ENCODE assay signal across 27 cellular contexts in genomic region chr2:190968522-190968921, GRCh38. TPM values are rescaled to one million over a fixed set of nuclear protein-coding genes. Genes with fewer than 3 reads are reported as not detected.
A peak's percentile ranks its signal among the peaks of the same experiment; 100 is the strongest.
DNase-seq lines count a peak whose midpoint lies in the region; ATAC-seq lines count a peak whose summit lies in the region.
"Had no signal": no experiment of that assay in that cellular context is flagged by ENCODE, and none has a peak within 500 bp of the region (broad histone marks: within the 10 kb centered on the region; RNA-seq: fewer than 3 reads in every experiment).

No MANE protein-coding gene starts in this region.

- H3K36me3 ChIP-seq in CD8-positive, alpha-beta memory T cell (ENCODE audit: insufficient read depth, low read length), result peaks cover 71% of the 10 kb centered on the region

- ATAC-seq in stimulated activated effector memory CD8-positive, alpha-beta T cell treated with anti-CD3 and anti-CD28 coated beads, Interleukin-12 subunit alpha, Interleukin-12 subunit beta, amount 100 ng/mL, for 72 hours, result no peak
- ATAC-seq: heart right ventricle, Panc1, psoas muscle, SK-N-SH treated with all-trans-retinoic acid at 6 μM for 48 hours, upper lobe of right lung had no signal

- no peak for DNase-seq in activated naive CD4-positive, alpha-beta T cell treated with anti-CD3 and anti-CD28 coated beads for 36 hours
- DNase-seq in activated naive CD4-positive, alpha-beta T cell treated with Interleukin-2 at 50 U/mL for 16 hours, result no peak
- no peak for DNase-seq in CD8-positive, alpha-beta memory T cell
- no peak for DNase-seq in activated naive CD8-positive, alpha-beta T cell treated with anti-CD3 and anti-CD28 coated beads for 36 hours
- no peak for DNase-seq in stimulated activated effector memory CD8-positive, alpha-beta T cell treated with anti-CD3 and anti-CD28 coated beads, Interleukin-12 subunit alpha, Interleukin-12 subunit beta, amount 100 ng/mL, for 72 hours (ENCODE audit: low spot score in 2 of 2)
- no peak for DNase-seq in NCI-H2227 (lab: John Stamatoyannopoulos, UW; ENCODE audit: unreplicated experiment)
- no peak for DNase-seq in NCI-H1092 treated with DMSO at 0.1 percent for 48 hours (lab: John Stamatoyannopoulos, UW)
- DNase-seq in activated CD4-positive, alpha-beta memory T cell treated with anti-CD3 and anti-CD28 coated beads, Interleukin-2, amount 10 ng/mL, durations not matched to agents 7 days and 5 days, result no peak
- DNase-seq: amygdala; BE2C; brain microvascular endothelial cell; Calu3; DMS79; esophagus squamous epithelium; foreskin melanocyte; heart right ventricle; NCI-H2107; NCI-H748 treated with DMSO at 0.1 percent for 48 hours; psoas muscle; Right ventricle myocardium superior; stimulated activated CD4-positive, alpha-beta T cell treated with anti-CD3 and anti-CD28 coated beads, Interleukin-4, amount 100 ng/mL, for 24 hours; substantia nigra; T-helper 2 cell; upper lobe of right lung had no signal

- peak overlapping the region; percentile 71 for H3K27ac Mint-ChIP-seq in activated naive CD4-positive, alpha-beta T cell treated with anti-CD3 and anti-CD28 coated beads for 36 hours
- peak overlapping the region in 6 of 8 donors; percentile 20 to 83 (median 54) for H3K27ac Mint-ChIP-seq in CD8-positive, alpha-beta memory T cell
- H3K27ac Mint-ChIP-seq in activated naive CD8-positive, alpha-beta T cell treated with anti-CD3 and anti-CD28 coated beads for 36 hours, result peak overlapping the region; percentile 67
- H3K27ac Mint-ChIP-seq in stimulated activated effector memory CD8-positive, alpha-beta T cell treated with anti-CD3 and anti-CD28 coated beads, Interleukin-12 subunit alpha, Interleukin-12 subunit beta, amount 100 ng/mL, for 72 hours, result peak overlapping the region; percentile 73
- no peak overlapping the region for H3K27ac Mint-ChIP-seq in activated CD4-positive, alpha-beta memory T cell treated with anti-CD3 and anti-CD28 coated beads, Interleukin-2, amount 10 ng/mL, durations not matched to agents 7 days and 5 days

- no peaks in the 10 kb centered on the region for H3K9me3 ChIP-seq in CD8-positive, alpha-beta memory T cell (ENCODE audit: low read length)
- H3K9me3 ChIP-seq: BE2C, esophagus squamous epithelium, heart right ventricle, psoas muscle, upper lobe of right lung had no signal

- H3K36me3 Mint-ChIP-seq in activated naive CD4-positive, alpha-beta T cell treated with anti-CD3 and anti-CD28 coated beads for 36 hours (ENCODE audit: low read depth), result peaks cover 72% of the 10 kb centered on the region
- peaks cover 0 to 92% (median 35%) of the 10 kb centered on the region in 3 donors for H3K36me3 Mint-ChIP-seq in CD8-positive, alpha-beta memory T cell
- H3K36me3 Mint-ChIP-seq in activated naive CD8-positive, alpha-beta T cell treated with anti-CD3 and anti-CD28 coated beads for 36 hours, result peaks cover 55% of the 10 kb centered on the region
- H3K36me3 Mint-ChIP-seq in stimulated activated effector memory CD8-positive, alpha-beta T cell treated with anti-CD3 and anti-CD28 coated beads, Interleukin-12 subunit alpha, Interleukin-12 subunit beta, amount 100 ng/mL, for 72 hours, result peaks cover 98% of the 10 kb centered on the region
- H3K36me3 Mint-ChIP-seq in activated CD4-positive, alpha-beta memory T cell treated with anti-CD3 and anti-CD28 coated beads, Interleukin-2, amount 10 ng/mL, durations not matched to agents 7 days and 5 days (ENCODE audit: low read depth), result peaks cover 88% of the 10 kb centered on the region

- POLR2A ChIA-PET in CD8-positive, alpha-beta memory T cell (lab: Charles Lee), result no interaction called here
- POLR2A ChIA-PET in activated CD4-positive, alpha-beta memory T cell treated with anti-CD3 and anti-CD28 coated beads, Interleukin-2, amount 10 ng/mL, durations not matched to agents 7 days and 5 days (lab: Charles Lee), result interaction anchor here (1.1 to 2.0 kb wide), 6 partner anchors 9 to 76 kb away, joined by 3 to 9 read pairs (median 4); no protein-coding TSS in a partner anchor

- no peak overlapping the region for H3K4me3 ChIP-seq in CD8-positive, alpha-beta memory T cell (ENCODE audit: low read length)
- H3K4me3 ChIP-seq: esophagus squamous epithelium, heart right ventricle, psoas muscle, upper lobe of right lung had no signal

- H3K27me3 ChIP-seq in CD8-positive, alpha-beta memory T cell (ENCODE audit: insufficient read depth, low read length, poor library complexity, severe bottlenecking), result no peaks in the 10 kb centered on the region
- H3K27me3 ChIP-seq: BE2C, brain microvascular endothelial cell, esophagus squamous epithelium, heart right ventricle, upper lobe of right lung had no signal

- H3K4me3 Mint-ChIP-seq in activated naive CD4-positive, alpha-beta T cell treated with anti-CD3 and anti-CD28 coated beads for 36 hours, result no peak overlapping the region
- H3K4me3 Mint-ChIP-seq in CD8-positive, alpha-beta memory T cell, result no peak overlapping the region
- H3K4me3 Mint-ChIP-seq in activated naive CD8-positive, alpha-beta T cell treated with anti-CD3 and anti-CD28 coated beads for 36 hours, result no peak overlapping the region
- no peak overlapping the region for H3K4me3 Mint-ChIP-seq in stimulated activated effector memory CD8-positive, alpha-beta T cell treated with anti-CD3 and anti-CD28 coated beads, Interleukin-12 subunit alpha, Interleukin-12 subunit beta, amount 100 ng/mL, for 72 hours
- H3K4me3 Mint-ChIP-seq in activated CD4-positive, alpha-beta memory T cell treated with anti-CD3 and anti-CD28 coated beads, Interleukin-2, amount 10 ng/mL, durations not matched to agents 7 days and 5 days, result no peak overlapping the region
- H3K4me3 Mint-ChIP-seq: nephron had no signal

- CTCF ChIA-PET in activated naive CD4-positive, alpha-beta T cell treated with anti-CD3 and anti-CD28 coated beads for 36 hours (lab: Charles Lee), result interaction anchor here (0.6 to 2.1 kb wide), 6 partner anchors 8 to 188 kb away, joined by 3 to 5 read pairs (median 4); no protein-coding TSS in a partner anchor
- CTCF ChIA-PET in CD8-positive, alpha-beta memory T cell (lab: Charles Lee), result interaction anchor here (1.0 to 1.1 kb wide), 4 partner anchors 19 to 187 kb away, joined by 3 to 4 read pairs (median 3); no protein-coding TSS in a partner anchor
- CTCF ChIA-PET in activated CD4-positive, alpha-beta memory T cell treated with anti-CD3 and anti-CD28 coated beads, Interleukin-2, amount 10 ng/mL, durations not matched to agents 7 days and 5 days (lab: Charles Lee), result interaction anchor here (1.9 kb wide), 1 partner anchor 185 kb away, joined by 6 read pairs; no protein-coding TSS in a partner anchor

- no peaks in the 10 kb centered on the region for H3K4me1 ChIP-seq in CD8-positive, alpha-beta memory T cell (ENCODE audit: insufficient read depth, low read length)
- H3K4me1 ChIP-seq: BE2C, psoas muscle had no signal

- H3K9me3 Mint-ChIP-seq in activated naive CD4-positive, alpha-beta T cell treated with anti-CD3 and anti-CD28 coated beads for 36 hours, result no peaks in the 10 kb centered on the region
- H3K9me3 Mint-ChIP-seq in CD8-positive, alpha-beta memory T cell, result no peaks in the 10 kb centered on the region
- H3K9me3 Mint-ChIP-seq in activated naive CD8-positive, alpha-beta T cell treated with anti-CD3 and anti-CD28 coated beads for 36 hours, result no peaks in the 10 kb centered on the region
- H3K9me3 Mint-ChIP-seq in stimulated activated effector memory CD8-positive, alpha-beta T cell treated with anti-CD3 and anti-CD28 coated beads, Interleukin-12 subunit alpha, Interleukin-12 subunit beta, amount 100 ng/mL, for 72 hours, result no peaks in the 10 kb centered on the region
- H3K9me3 Mint-ChIP-seq in activated CD4-positive, alpha-beta memory T cell treated with anti-CD3 and anti-CD28 coated beads, Interleukin-2, amount 10 ng/mL, durations not matched to agents 7 days and 5 days, result no peaks in the 10 kb centered on the region
- H3K9me3 Mint-ChIP-seq: nephron had no signal

- no peaks in the 10 kb centered on the region for H3K27me3 Mint-ChIP-seq in activated naive CD4-positive, alpha-beta T cell treated with anti-CD3 and anti-CD28 coated beads for 36 hours (ENCODE audit: low read depth)
- peaks cover 0 to 2% of the 10 kb centered on the region in 2 donors for H3K27me3 Mint-ChIP-seq in CD8-positive, alpha-beta memory T cell
- no peaks in the 10 kb centered on the region for H3K27me3 Mint-ChIP-seq in activated naive CD8-positive, alpha-beta T cell treated with anti-CD3 and anti-CD28 coated beads for 36 hours
- no peaks in the 10 kb centered on the region for H3K27me3 Mint-ChIP-seq in activated CD4-positive, alpha-beta memory T cell treated with anti-CD3 and anti-CD28 coated beads, Interleukin-2, amount 10 ng/mL, durations not matched to agents 7 days and 5 days

- H3K27ac ChIP-seq in CD8-positive, alpha-beta memory T cell (ENCODE audit: low read depth, low read length), result no peak overlapping the region
- H3K27ac ChIP-seq: brain microvascular endothelial cell, esophagus squamous epithelium, heart right ventricle, psoas muscle, upper lobe of right lung had no signal

- H3K4me1 Mint-ChIP-seq in activated naive CD4-positive, alpha-beta T cell treated with anti-CD3 and anti-CD28 coated beads for 36 hours (ENCODE audit: low read depth), result peaks cover 34% of the 10 kb centered on the region
- H3K4me1 Mint-ChIP-seq in CD8-positive, alpha-beta memory T cell, result peaks cover 7 to 42% (median 39%) of the 10 kb centered on the region in 3 donors
- peaks cover 41% of the 10 kb centered on the region for H3K4me1 Mint-ChIP-seq in activated naive CD8-positive, alpha-beta T cell treated with anti-CD3 and anti-CD28 coated beads for 36 hours
- H3K4me1 Mint-ChIP-seq in stimulated activated effector memory CD8-positive, alpha-beta T cell treated with anti-CD3 and anti-CD28 coated beads, Interleukin-12 subunit alpha, Interleukin-12 subunit beta, amount 100 ng/mL, for 72 hours, result peaks cover 14% of the 10 kb centered on the region
- H3K4me1 Mint-ChIP-seq in activated CD4-positive, alpha-beta memory T cell treated with anti-CD3 and anti-CD28 coated beads, Interleukin-2, amount 10 ng/mL, durations not matched to agents 7 days and 5 days, result peaks cover 38% of the 10 kb centered on the region
- H3K4me1 Mint-ChIP-seq: nephron had no signal

- intact Hi-C loops in activated naive CD4-positive, alpha-beta T cell treated with anti-CD3 and anti-CD28 coated beads for 36 hours (cut with micrococcal nuclease), result loop anchor here (5.0 kb wide), 2 partner anchors 34 to 36 kb away; no protein-coding TSS in a partner anchor

RNA-seq across cellular contexts. Expression of gene STAT1, which starts 45.4 kb away (rescaled TPM):
- 100 to 1,000 TPM; 376 to 402 TPM for total RNA-seq in activated naive CD4-positive, alpha-beta T cell treated with anti-CD3 and anti-CD28 coated beads for 36 hours
- total RNA-seq in CD8-positive, alpha-beta memory T cell, result 100 to 1,000 TPM; 142 to 145 TPM
- polyA plus RNA-seq in CD8-positive, alpha-beta memory T cell, result 173 TPM
- 100 to 1,000 TPM; 383 to 389 TPM for total RNA-seq in activated naive CD8-positive, alpha-beta T cell treated with anti-CD3 and anti-CD28 coated beads for 36 hours
- 100 to 1,000 TPM; 540 to 547 TPM for total RNA-seq in activated CD4-positive, alpha-beta memory T cell treated with anti-CD3 and anti-CD28 coated beads, Interleukin-2, amount 10 ng/mL, durations not matched to agents 7 days and 5 days
